In genomic region chr6:129577691-129578090, GRCh38 we compare ENCODE assay signal across 17 cellular contexts.
DNase-seq lines count a peak whose midpoint lies in the region; ATAC-seq and TF ChIP-seq lines count a peak whose summit lies in the region.
"Had no signal": no experiment of that assay in that cellular context is flagged by ENCODE, and none has a peak within 500 bp of the region (broad histone marks: within the 10 kb centered on the region; RNA-seq: fewer than 3 reads in every experiment).

No MANE protein-coding gene starts in this region.

- H3K9me3 Mint-ChIP-seq in Caco-2 (ENCODE audit: unreplicated experiment): no peaks in the 10 kb centered on the region

- 0 out of 2 replicates have a peak, but pooled peaks cover 1% of the 10 kb centered on the region for H3K36me3 ChIP-seq in Caco-2 (ENCODE audit: control insufficient read depth, insufficient read depth, low read length)
- H3K36me3 ChIP-seq in IMR-90 (ENCODE audit: control insufficient read depth, insufficient read depth, low read length): no peaks in the 10 kb centered on the region
- H3K36me3 ChIP-seq in neural cell (ENCODE audit: insufficient read depth, low read length): no peaks in the 10 kb centered on the region
- H3K36me3 ChIP-seq in effector memory CD4-positive, alpha-beta T cell (ENCODE audit: control insufficient read depth, insufficient read depth, low read length): no peaks in the 10 kb centered on the region
- H3K36me3 ChIP-seq: SJCRH30 had no signal

- H3K9me3 ChIP-seq in Caco-2: no peaks in the 10 kb centered on the region
- no peaks in the 10 kb centered on the region for H3K9me3 ChIP-seq in IMR-90 (ENCODE audit: control insufficient read depth, insufficient read depth, low read length)
- no peaks in the 10 kb centered on the region for H3K9me3 ChIP-seq in neural cell (ENCODE audit: low read length)
- no peaks in the 10 kb centered on the region for H3K9me3 ChIP-seq in effector memory CD4-positive, alpha-beta T cell (ENCODE audit: control insufficient read depth, low read length)

- H2BK20ac ChIP-seq in IMR-90 (ENCODE audit: low read depth, low read length): no peak overlapping the region

- no peak overlapping the region for H3K56ac ChIP-seq in IMR-90 (ENCODE audit: extremely low read depth, insufficient read depth, low read length)

- H2AFZ ChIP-seq in IMR-90 (replicated peaks; ENCODE audit: low read length, poor library complexity) (no peak overlapping the region), neural cell (ENCODE audit: low read depth, low read length) (no peak overlapping the region)

- no CpG with 5 or more reads among the region's 3 CpGs for WGBS in IMR-90 (ENCODE audit: extremely low coverage in 2 of 2, insufficient read length in 1 of 2), 2 experiments

- H3K27ac Mint-ChIP-seq in Caco-2 (ENCODE audit: unreplicated experiment): no peak overlapping the region
- H3K27ac Mint-ChIP-seq: CD4-positive, CD25-positive, alpha-beta regulatory T cell had no signal

- H3K4me2 ChIP-seq in IMR-90 (ENCODE audit: low read depth, low read length) (no peak overlapping the region; the same call in 1 of the 2 replicates), neural cell (ENCODE audit: low read length) (peak overlapping the region; percentile 4)

- H3K9ac ChIP-seq in IMR-90 (ENCODE audit: low read depth, low read length): no peak overlapping the region
- H3K9ac ChIP-seq in neural cell (ENCODE audit: low read length): no peak overlapping the region

- TF ChIP-seq CTCF in Caco-2 (IDR thresholded peaks at IDR 0.05; ENCODE audit: insufficient read depth in 1 of 2, low read depth in 1 of 2, low read length in 1 of 2, severe bottlenecking in 1 of 2, unreplicated experiment in 1 of 2) (no peak), IMR-90 (conservative IDR thresholded peaks at IDR 0.05; ENCODE audit: low read depth, low read length) (no peak), neural cell (IDR thresholded peaks at IDR 0.05; ENCODE audit: poor library complexity, severe bottlenecking) (no peak)

- CTCF ChIA-PET in Caco-2 (lab: Charles Lee): interaction anchor here (0.8 to 1.5 kb wide), 2 partner anchors 76 to 78 kb away, joined by 3 to 6 read pairs; no protein-coding TSS in a partner anchor
- CTCF ChIA-PET in IMR-90 (lab: Yijun Ruan, JAX): interaction anchor here (1.0 to 1.2 kb wide), 3 partner anchors 10 to 77 kb away, joined by 3 to 4 read pairs (median 3); no protein-coding TSS in a partner anchor
- CTCF ChIA-PET in HEK293T (lab: Yijun Ruan, JAX): interaction anchor here (1.0 kb wide), 1 partner anchor 11 kb away, joined by 3 read pairs; no protein-coding TSS in a partner anchor

- H3K79me1 ChIP-seq in IMR-90 (ENCODE audit: low read depth in 1 of 2, low read length in 2 of 2): no peaks in the 10 kb centered on the region

- H2BK5ac ChIP-seq in IMR-90 (ENCODE audit: low read depth, low read length, poor library complexity, severe bottlenecking): peak overlapping the region; percentile 65

- in situ Hi-C loops in IMR-90 (cut with MboI; ENCODE audit: low sequenced_read_pairs): loop anchor here (5.0 kb wide), 1 partner anchor 75 kb away; no protein-coding TSS in a partner anchor

- TF ChIP-seq RAD21 in IMR-90 (IDR thresholded peaks at IDR 0.05; ENCODE audit: low read length) (no peak), neural cell (conservative IDR thresholded peaks at IDR 0.05) (no peak)

- H3K4me1 Mint-ChIP-seq in Caco-2 (ENCODE audit: low read depth, unreplicated experiment): peaks cover 10% of the 10 kb centered on the region

- no peak overlapping the region for H3K4me3 ChIP-seq in Caco-2 (ENCODE audit: low read depth, low read length)
- H3K4me3 ChIP-seq in IMR-90 (ENCODE audit: insufficient read depth, low read depth, low read length): no peak overlapping the region
- peak overlapping the region; percentile 4 for H3K4me3 ChIP-seq in neural cell (ENCODE audit: low read length)
- no peak overlapping the region for H3K4me3 ChIP-seq in effector memory CD4-positive, alpha-beta T cell (ENCODE audit: insufficient read depth, low read depth, low read length, poor library complexity, severe bottlenecking)
- H3K4me3 ChIP-seq: SJCRH30 had no signal

- H3K27me3 Mint-ChIP-seq in Caco-2 (ENCODE audit: insufficient read depth, unreplicated experiment): no peaks in the 10 kb centered on the region
- H3K27me3 Mint-ChIP-seq: CD4-positive, CD25-positive, alpha-beta regulatory T cell had no signal

- H3K4ac ChIP-seq in IMR-90 (ENCODE audit: low read depth, low read length): no peak overlapping the region

- no peaks in the 10 kb centered on the region for H3F3A ChIP-seq in neural cell (ENCODE audit: insufficient read depth, low read length, poor library complexity, severe bottlenecking)

- no peak overlapping the region for H3K4me3 Mint-ChIP-seq in Caco-2 (ENCODE audit: unreplicated experiment)
- H3K4me3 Mint-ChIP-seq: CD4-positive, CD25-positive, alpha-beta regulatory T cell had no signal

- peaks cover 2% of the 10 kb centered on the region; the same call in 1 of the 2 replicates for H3K9me1 ChIP-seq in IMR-90 (ENCODE audit: insufficient read depth, low read length)

- peak; percentile 23 for TF ChIP-seq EP300 in neural cell (conservative IDR thresholded peaks at IDR 0.05; ENCODE audit: poor library complexity, severe bottlenecking)

- intact Hi-C loops in Caco-2 (cut with micrococcal nuclease; ENCODE audit: unreplicated experiment) (no loop called here), IMR-90 (cut with micrococcal nuclease) (loop anchor here (5.0 to 10.0 kb wide), 4 partner anchors 285 to 1055 kb away; partner anchors contain the start of genes PTPRK and TMEM244), sciatic nerve (cut with DNase I) (no loop called here)

- H2AK5ac ChIP-seq in IMR-90 (ENCODE audit: low read depth, low read length): no peak overlapping the region

- H3K14ac ChIP-seq in IMR-90 (replicated peaks; ENCODE audit: low read depth, low read length): 0 out of 2 replicates have a peak overlapping the region, but pooled peaks have one; percentile 58

- peak overlapping the region in 1 of 2 experiments; percentile 11; a peak in 1 of 4 replicates for H4K8ac ChIP-seq in IMR-90 (ENCODE audit: low read depth in 2 of 2, low read length in 2 of 2)

- H3K79me2 ChIP-seq in neural cell (replicated peaks; ENCODE audit: insufficient read depth, low read length): no peaks in the 10 kb centered on the region

- POLR2A ChIA-PET in Caco-2 (lab: Charles Lee): no interaction called here
- POLR2A ChIA-PET in IMR-90 (lab: Charles Lee; ENCODE audit: unreplicated experiment): no interaction called here
- POLR2A ChIA-PET in HEK293T (lab: Yijun Ruan, JAX): no interaction called here

- H4K91ac ChIP-seq in IMR-90 (ENCODE audit: insufficient read depth, low read depth, low read length): no peak overlapping the region

- no peak overlapping the region for H4K5ac ChIP-seq in IMR-90 (ENCODE audit: low read depth, low read length)

- H3K18ac ChIP-seq in IMR-90 (ENCODE audit: low read depth, low read length): no peak overlapping the region

- H3K4me1 ChIP-seq in Caco-2 (peaks cover 10% of the 10 kb centered on the region), IMR-90 (ENCODE audit: control insufficient read depth, insufficient read depth, low read length) (peaks cover 2% of the 10 kb centered on the region; the same call in 1 of the 2 replicates)
- H3K4me1 ChIP-seq in effector memory CD4-positive, alpha-beta T cell (ENCODE audit: control insufficient read depth, insufficient read depth, low read length, poor library complexity, severe bottlenecking): no peaks in the 10 kb centered on the region
- H3K4me1 ChIP-seq: SJCRH30 had no signal

- no peak overlapping the region for H2AK9ac ChIP-seq in IMR-90 (replicated peaks; ENCODE audit: low read depth, low read length, poor library complexity)

- peak overlapping the region; percentile 47; the same call in 1 of the 2 replicates for H2BK120ac ChIP-seq in IMR-90 (ENCODE audit: low read depth, low read length)

- TF ChIP-seq POLR2A in IMR-90 (IDR thresholded peaks at IDR 0.05; ENCODE audit: low read depth, low read length): no peak

- H3K36me3 Mint-ChIP-seq in Caco-2 (ENCODE audit: insufficient read depth, unreplicated experiment): peaks cover 14% of the 10 kb centered on the region

- ATAC-seq in IMR-90 (ENCODE audit: low read depth): no peak; the same call in 1 of the 2 replicates
- ATAC-seq in sciatic nerve: no peak
- ATAC-seq: Panc1 had no signal

- dilution Hi-C loops in IMR-90 (cut with HindIII; ENCODE audit: low sequenced_read_pairs, unreplicated experiment): no loop called here

- BruUV-seq in Caco-2 (replicated peaks; lab: Mats Ljungman, UMichigan): TSS peak; percentile 8
- BruUV-seq in IMR-90 (replicated peaks; lab: Mats Ljungman, UMichigan): TSS peak; percentile 55

- no peaks in the 10 kb centered on the region for H4K20me1 ChIP-seq in IMR-90 (ENCODE audit: insufficient read depth, low read length)
- H4K20me1 ChIP-seq in neural cell (ENCODE audit: insufficient read depth): no peaks in the 10 kb centered on the region

- H2BK15ac ChIP-seq in IMR-90 (ENCODE audit: low read depth, low read length): peak overlapping the region; percentile 58; the same call in 1 of the 3 replicates

- H3K23ac ChIP-seq in IMR-90 (ENCODE audit: low read depth, low read length): no peak overlapping the region

- H3K27me3 ChIP-seq in Caco-2 (replicated peaks; ENCODE audit: control insufficient read depth, insufficient read depth, low read length): no peaks in the 10 kb centered on the region
- H3K27me3 ChIP-seq in IMR-90 (ENCODE audit: control insufficient read depth, insufficient read depth, low read length): no peaks in the 10 kb centered on the region
- no peaks in the 10 kb centered on the region for H3K27me3 ChIP-seq in neural cell (ENCODE audit: insufficient read depth, low read depth, low read length)
- H3K27me3 ChIP-seq in effector memory CD4-positive, alpha-beta T cell (replicated peaks; ENCODE audit: control insufficient read depth, insufficient read depth, low read length, poor library complexity, severe bottlenecking): no peaks in the 10 kb centered on the region
- H3K27me3 ChIP-seq: SJCRH30 had no signal

- no peaks in the 10 kb centered on the region for H3K9me2 ChIP-seq in neural cell (ENCODE audit: insufficient read depth, low read length)

- no peak overlapping the region for H3K27ac ChIP-seq in IMR-90 (ENCODE audit: insufficient read depth, low read length)
- peak overlapping the region; percentile 32 for H3K27ac ChIP-seq in neural cell (ENCODE audit: low read length)
- H3K27ac ChIP-seq in effector memory CD4-positive, alpha-beta T cell (ENCODE audit: insufficient read depth, low read length, poor library complexity, severe bottlenecking): no peak overlapping the region
- H3K27ac ChIP-seq: SJCRH30 had no signal

- DNase-seq in Caco-2 (no peak), IMR-90 (no peak), dermis microvascular lymphatic vessel endothelial cell (ENCODE audit: low read depth in 2 of 2) (peak; percentile 28 to 45), HEK293T (ENCODE audit: extremely low spot score) (no peak), sciatic nerve (ENCODE audit: low spot score) (no peak)
- DNase-seq in activated CD4-positive, alpha-beta T cell treated with anti-CD3 and anti-CD28 coated beads for 4 hours: no peak
- DNase-seq in effector memory CD4-positive, alpha-beta T cell: no peak
- DNase-seq: AML-193; CD4-positive, CD25-positive, alpha-beta regulatory T cell; COR-L47; DMS153; NCI-H1417; NCI-H187; NCI-H2227 treated with DMSO at 0.1 percent for 48 hours; SJCRH30 had no signal

TF ChIP-seq in neural cell, 6 proteins besides CTCF, POLR2A, EP300 and RAD21 (continues in another document):
- TF ChIP-seq POLR2AphosphoS5 (IDR thresholded peaks at IDR 0.05): peak; percentile 20

Comparison
In these comparisons a context has a peak if more than half of its experiments do, and no peak if none do; other contexts are left out.
1. DNase-seq: peak in dermis microvascular lymphatic vessel endothelial cell (2 of 2); none in Caco-2 (0 of 2), IMR-90 (single experiment), activated CD4-positive, alpha-beta T cell treated with anti-CD3 and anti-CD28 coated beads for 4 hours (0 of 2), HEK293T (single experiment), effector memory CD4-positive, alpha-beta T cell (0 of 3) and sciatic nerve (single experiment).